11 cellular contexts compared by ENCODE assay signal in the genomic region with DNA sequence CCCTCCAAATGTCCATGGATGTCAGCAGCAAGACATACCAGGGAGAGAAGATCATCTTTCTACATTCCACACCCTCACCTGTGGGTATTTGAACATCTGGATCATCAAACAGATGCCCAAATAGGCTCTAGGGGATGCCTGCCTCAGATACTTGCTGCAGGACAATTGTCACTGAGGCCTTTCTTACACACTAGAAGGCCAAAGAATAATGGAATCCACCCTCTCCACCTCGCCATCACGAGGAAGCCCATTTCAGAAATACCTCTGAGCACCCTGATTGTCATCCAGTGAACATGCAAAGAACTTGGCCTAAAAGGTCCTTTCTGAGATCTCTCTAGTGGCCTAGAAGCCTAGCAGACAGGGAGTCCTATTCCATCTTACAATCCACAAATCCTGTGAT. TPM values are rescaled to one million over a fixed set of nuclear protein-coding genes. Genes with fewer than 3 reads are reported as not detected.
"Had no signal": no experiment of that assay in that cellular context is flagged by ENCODE, and none has a peak within 500 bp of the region (broad histone marks: within the 10 kb centered on the region; RNA-seq: fewer than 3 reads in every experiment).

No MANE protein-coding gene starts in this region.

- H2AFZ ChIP-seq: GM23248, GM23338 had no signal

- DNase-seq: GM23248, GOT3, H7, H9, HCEC 1CT, HFFc6 had no signal

- H3K4me3 ChIP-seq: GM23248, GM23338, HAP-1 had no signal

- H3K4me1 Mint-ChIP-seq: GM23338, H9 had no signal

- H3K36me3 ChIP-seq: HAP-1 had no signal

- ATAC-seq: GM23338, HCT116 had no signal

- H3K9me3 Mint-ChIP-seq: GM23338, HFFc6 had no signal

- FAIRE-seq: H1, H54 had no signal

- H3K4me3 Mint-ChIP-seq: GM23338, H9, HFFc6 had no signal

- H3K27ac ChIP-seq: GM23248 had no signal

- H3K9me3 ChIP-seq: HAP-1 had no signal

- H3K4me1 ChIP-seq: HAP-1 had no signal

- H3K4me2 ChIP-seq: GM23338 had no signal

- H3K9ac ChIP-seq: GM23248 had no signal

- H3K27ac Mint-ChIP-seq: GM23338, H9, HFFc6 had no signal

RNA-seq across cellular contexts. Expression of gene KIAA1210, which starts 6.9 kb away (rescaled TPM):
- total RNA-seq: GM23248, GM23338, H1, H7, H9, HFFc6 had no signal
- polyA plus RNA-seq: GM23248, GM23338 had no signal
